19 cellular contexts compared by ENCODE assay signal in the genomic region with DNA sequence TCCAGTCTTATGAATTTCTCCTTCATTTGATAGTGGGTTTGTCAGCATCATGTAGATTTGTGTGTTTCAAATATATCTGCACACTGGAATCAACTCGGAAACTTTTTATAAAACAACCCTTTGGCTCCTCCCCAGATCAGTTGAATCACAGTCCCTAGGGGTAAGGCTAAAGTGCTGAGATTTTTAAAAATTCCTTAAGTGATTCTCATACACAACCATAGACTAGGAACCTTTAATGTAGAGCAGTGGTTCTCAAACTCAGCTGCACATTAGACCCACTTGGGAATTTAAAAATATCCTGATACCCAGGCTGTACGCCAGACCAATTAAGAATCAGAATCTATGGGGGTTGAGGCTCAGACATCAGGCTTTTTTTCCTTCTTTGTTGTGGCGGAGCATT. TPM values are rescaled to one million over a fixed set of nuclear protein-coding genes. Genes with fewer than 3 reads are reported as not detected.
DNase-seq lines count a peak whose midpoint lies in the region; ATAC-seq and TF ChIP-seq lines count a peak whose summit lies in the region.
"Had no signal": no experiment of that assay in that cellular context is flagged by ENCODE, and none has a peak within 500 bp of the region (broad histone marks: within the 10 kb centered on the region; RNA-seq: fewer than 3 reads in every experiment).

No MANE protein-coding gene starts in this region.

- H3K9me3 Mint-ChIP-seq in activated T-helper 1 cell treated with anti-CD3 and anti-CD28 coated beads, Interleukin-12 subunit alpha, Interleukin-12 subunit beta, Interleukin-2, Interleukin-4 antibody, amounts not matched to agents 30 ng/mL and 10 ng/mL and 1 ng/mL, durations not matched to agents 14 hours and 24 hours and 36 hours: peaks cover 19% of the 10 kb centered on the region

- H3K27ac ChIP-seq in A673 (ENCODE audit: low read depth, low read length, poor library complexity, severe bottlenecking): no peak overlapping the region
- no peak overlapping the region for H3K27ac ChIP-seq in spleen
- H3K27ac ChIP-seq: ovary, SJSA1 had no signal

- ATAC-seq in HG02571 (IDR thresholded peaks at IDR 0.05; ENCODE audit: unreplicated experiment): no peak
- ATAC-seq in HG03159 (IDR thresholded peaks at IDR 0.05; ENCODE audit: unreplicated experiment): no peak
- ATAC-seq: left lobe of liver had no signal

- intact Hi-C loops in A673 (cut with micrococcal nuclease; ENCODE audit: unreplicated experiment): no loop called here
- intact Hi-C loops in activated T-helper 1 cell treated with anti-CD3 and anti-CD28 coated beads, Interleukin-12 subunit alpha, Interleukin-12 subunit beta, Interleukin-2, Interleukin-4 antibody, amounts not matched to agents 30 ng/mL and 10 ng/mL and 1 ng/mL, durations not matched to agents 14 hours and 24 hours and 36 hours (cut with micrococcal nuclease): no loop called here
- intact Hi-C loops in spleen (cut with DNase I; ENCODE audit: low total_unique reads): no loop called here

- POLR2A ChIA-PET in A673 (lab: Charles Lee; ENCODE audit: low non-redundant PET): no interaction called here

- no peak for TF ChIP-seq POLR2A in spleen (IDR thresholded peaks at IDR 0.05)

- H3K4me3 Mint-ChIP-seq in activated T-helper 1 cell treated with anti-CD3 and anti-CD28 coated beads, Interleukin-12 subunit alpha, Interleukin-12 subunit beta, Interleukin-2, Interleukin-4 antibody, amounts not matched to agents 30 ng/mL and 10 ng/mL and 1 ng/mL, durations not matched to agents 14 hours and 24 hours and 36 hours: no peak overlapping the region
- H3K4me3 Mint-ChIP-seq: central memory CD8-positive, alpha-beta T cell had no signal

- no peak for TF ChIP-seq CTCF in A673 (conservative IDR thresholded peaks at IDR 0.05; ENCODE audit: low read depth, low read length)
- no peak for TF ChIP-seq CTCF in fibroblast of the aortic adventitia (IDR thresholded peaks at IDR 0.05; ENCODE audit: insufficient read depth, low read length)
- no peak for TF ChIP-seq CTCF in spleen (IDR thresholded peaks at IDR 0.05 in 8 of 11, conservative IDR thresholded peaks at IDR 0.05 in 3 of 11)

- H3K27me3 ChIP-seq in A673 (replicated peaks; ENCODE audit: insufficient read depth, low read depth, low read length, poor library complexity): no peaks in the 10 kb centered on the region
- no peaks in the 10 kb centered on the region for H3K27me3 ChIP-seq in spleen (replicated peaks in 1 of 7)
- H3K27me3 ChIP-seq: ovary, SJSA1 had no signal

- peaks cover 37% of the 10 kb centered on the region for H3K4me1 Mint-ChIP-seq in activated T-helper 1 cell treated with anti-CD3 and anti-CD28 coated beads, Interleukin-12 subunit alpha, Interleukin-12 subunit beta, Interleukin-2, Interleukin-4 antibody, amounts not matched to agents 30 ng/mL and 10 ng/mL and 1 ng/mL, durations not matched to agents 14 hours and 24 hours and 36 hours (ENCODE audit: low read depth)
- H3K4me1 Mint-ChIP-seq: central memory CD8-positive, alpha-beta T cell had no signal

- no peaks in the 10 kb centered on the region for H3K9me3 ChIP-seq in A673 (ENCODE audit: low read depth, low read length, poor library complexity, severe bottlenecking)
- H3K9me3 ChIP-seq in spleen: peaks cover 0 to 21% (median 20%) of the 10 kb centered on the region in 8 donors
- H3K9me3 ChIP-seq: ovary, SJSA1 had no signal

- BruUV-seq in A673 (replicated peaks; lab: Mats Ljungman, UMichigan): no TSS peak

- no peaks in the 10 kb centered on the region for H3K27me3 Mint-ChIP-seq in activated T-helper 1 cell treated with anti-CD3 and anti-CD28 coated beads, Interleukin-12 subunit alpha, Interleukin-12 subunit beta, Interleukin-2, Interleukin-4 antibody, amounts not matched to agents 30 ng/mL and 10 ng/mL and 1 ng/mL, durations not matched to agents 14 hours and 24 hours and 36 hours (ENCODE audit: insufficient read depth)
- H3K27me3 Mint-ChIP-seq: central memory CD8-positive, alpha-beta T cell had no signal

- H3K4me1 ChIP-seq in A673 (ENCODE audit: insufficient read depth, low read length, poor library complexity, severe bottlenecking) (no peaks in the 10 kb centered on the region), spleen (peaks cover 0 to 27% (median 17%) of the 10 kb centered on the region in 6 donors)
- H3K4me1 ChIP-seq: SJSA1 had no signal

- no peaks in the 10 kb centered on the region for H3K36me3 ChIP-seq in A673 (ENCODE audit: insufficient read depth, low read length, poor library complexity, severe bottlenecking)
- no peaks in the 10 kb centered on the region for H3K36me3 ChIP-seq in spleen
- H3K36me3 ChIP-seq: ovary, SJSA1 had no signal

- peak overlapping the region; percentile 78 for H3K27ac Mint-ChIP-seq in activated T-helper 1 cell treated with anti-CD3 and anti-CD28 coated beads, Interleukin-12 subunit alpha, Interleukin-12 subunit beta, Interleukin-2, Interleukin-4 antibody, amounts not matched to agents 30 ng/mL and 10 ng/mL and 1 ng/mL, durations not matched to agents 14 hours and 24 hours and 36 hours

- CTCF ChIA-PET in A673 (lab: Charles Lee): no interaction called here

- H3K36me3 Mint-ChIP-seq in activated T-helper 1 cell treated with anti-CD3 and anti-CD28 coated beads, Interleukin-12 subunit alpha, Interleukin-12 subunit beta, Interleukin-2, Interleukin-4 antibody, amounts not matched to agents 30 ng/mL and 10 ng/mL and 1 ng/mL, durations not matched to agents 14 hours and 24 hours and 36 hours (ENCODE audit: low read depth): peaks cover 6% of the 10 kb centered on the region

- DNase-seq in A673 (ENCODE audit: low spot score) (peak; percentile 29), AG08395 (ENCODE audit: low spot score) (peak; percentile 50), fibroblast of the aortic adventitia (ENCODE audit: low read depth) (peak; percentile 83), spleen (no peak)
- no peak for DNase-seq in activated T-helper 1 cell treated with anti-CD3 and anti-CD28 coated beads, Interleukin-12 subunit alpha, Interleukin-12 subunit beta, Interleukin-2, Interleukin-4 antibody, amounts not matched to agents 30 ng/mL and 10 ng/mL and 1 ng/mL, durations not matched to agents 14 hours and 24 hours and 36 hours (ENCODE audit: low spot score)
- DNase-seq: activated naive CD4-positive, alpha-beta T cell; DMS53; effector memory CD4-positive, alpha-beta T cell; foreskin melanocyte; NCI-H1930; NCI-H524; ovary; stimulated activated CD4-positive, alpha-beta T cell treated with anti-CD3 and anti-CD28 coated beads, Interleukin-4, amount 100 ng/mL, for 24 hours; trophoblast cell had no signal

- no peak overlapping the region for H3K4me3 ChIP-seq in A673 (ENCODE audit: low read depth, low read length, poor library complexity, severe bottlenecking)
- H3K4me3 ChIP-seq in fibroblast of the aortic adventitia (ENCODE audit: low read depth, low read length): no peak overlapping the region
- no peak overlapping the region for H3K4me3 ChIP-seq in spleen
- H3K4me3 ChIP-seq: ovary, SJSA1 had no signal

- 84 to 94% (median 90%) methylated on average over 3 of the region's 3 CpGs for WGBS in spleen, 5 donors

RNA-seq across cellular contexts. Expression of a gene that starts 17.6 kb away (rescaled TPM):
- 7.3 and 10.5 TPM in 2 replicates for total RNA-seq in A673 (2021)
- total RNA-seq in activated T-helper 1 cell treated with anti-CD3 and anti-CD28 coated beads, Interleukin-12 subunit alpha, Interleukin-12 subunit beta, Interleukin-2, Interleukin-4 antibody, amounts not matched to agents 30 ng/mL and 10 ng/mL and 1 ng/mL, durations not matched to agents 14 hours and 24 hours and 36 hours: 30.8 and 32.0 TPM in 2 replicates
- total RNA-seq in fibroblast of the aortic adventitia (ENCODE audit: low replicate concordance): 13.2 and 19.2 TPM in 2 replicates
- 10 to 100 TPM; 40.9 to 61.2 (median 54.6) TPM for total RNA-seq in spleen
- polyA plus RNA-seq in spleen: 10 to 100 TPM in 1 of 3 donors, 1 to 10 TPM in 2; 7.1 to 10.1 (median 7.3) TPM

Comparison
In these comparisons a context has a peak if more than half of its experiments do, and no peak if none do; other contexts are left out.
1. DNase-seq: peak in A673 (single experiment), AG08395 (single experiment) and fibroblast of the aortic adventitia (single experiment); none in activated T-helper 1 cell treated with anti-CD3 and anti-CD28 coated beads, Interleukin-12 subunit alpha, Interleukin-12 subunit beta, Interleukin-2, Interleukin-4 antibody, amounts not matched to agents 30 ng/mL and 10 ng/mL and 1 ng/mL, durations not matched to agents 14 hours and 24 hours and 36 hours (single experiment) and spleen (single experiment).